Comparison of ENCODE assay signal across 13 cellular contexts in the genomic region with DNA sequence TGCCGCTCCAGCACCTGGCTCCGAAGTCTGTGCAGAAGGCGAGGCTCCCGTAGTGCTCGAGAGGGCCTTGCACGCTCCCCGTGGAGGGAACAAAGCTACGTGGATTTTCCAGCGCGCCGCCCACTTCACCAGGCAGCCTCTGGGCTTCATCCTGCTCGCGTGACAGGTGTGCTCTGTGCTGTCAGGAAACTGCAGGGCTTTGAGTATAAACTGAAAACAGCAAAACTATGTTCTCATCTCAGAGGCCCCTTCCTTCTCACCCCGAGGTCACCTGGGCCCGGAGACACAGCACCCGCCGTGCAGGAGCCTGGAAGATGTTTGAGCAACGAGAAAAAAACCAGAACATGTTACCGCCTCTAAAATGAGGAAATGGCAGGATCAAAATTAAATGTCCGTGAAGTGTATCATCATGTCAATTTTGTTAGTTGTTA. TPM values are rescaled to one million over a fixed set of nuclear protein-coding genes. Genes with fewer than 3 reads are reported as not detected.
DNase-seq lines count a peak whose midpoint lies in the region; ATAC-seq, FAIRE-seq and TF ChIP-seq lines count a peak whose summit lies in the region.
"Had no signal": no experiment of that assay in that cellular context is flagged by ENCODE, and none has a peak within 500 bp of the region (broad histone marks: within the 10 kb centered on the region; RNA-seq: fewer than 3 reads in every experiment).

No MANE protein-coding gene starts in this region.

- H3K36me3 Mint-ChIP-seq in activated T-helper 17 cell treated with anti-CD3 and anti-CD28 coated beads, Interleukin-2, amount 50 U/mL, for 72 hours (ENCODE audit: low read depth), result peaks cover 7% of the 10 kb centered on the region
- H3K36me3 Mint-ChIP-seq in mesothelial cell of epicardium, result peaks cover 12% of the 10 kb centered on the region

- no peaks in the 10 kb centered on the region for H3K9me3 ChIP-seq in BE2C
- H3K9me3 ChIP-seq: ovary, SJSA1, transverse colon had no signal

- peak overlapping the region; percentile 69 for H3K4me3 ChIP-seq in BE2C (ENCODE audit: low read depth, low read length)

- no peak for TF ChIP-seq POLR2A in GM12892 (IDR thresholded peaks at IDR 0.05; ENCODE audit: low read depth, low read length)

- H3K27me3 ChIP-seq in BE2C, result no peaks in the 10 kb centered on the region
- H3K27me3 ChIP-seq: ovary, SJSA1, transverse colon had no signal

- peak overlapping the region; percentile 41 for H3K4me3 Mint-ChIP-seq in activated T-helper 17 cell treated with anti-CD3 and anti-CD28 coated beads, Interleukin-2, amount 50 U/mL, for 72 hours
- H3K4me3 Mint-ChIP-seq in mesothelial cell of epicardium, result peak overlapping the region; percentile 87

- peaks cover 7% of the 10 kb centered on the region for H3K4me1 ChIP-seq in BE2C

- FAIRE-seq in GM12892 (lab: Jason Lieb, UNC), result peak; percentile 61
- FAIRE-seq: GM18507 had no signal

- H3K27me3 Mint-ChIP-seq in activated T-helper 17 cell treated with anti-CD3 and anti-CD28 coated beads, Interleukin-2, amount 50 U/mL, for 72 hours, result no peaks in the 10 kb centered on the region
- no peaks in the 10 kb centered on the region for H3K27me3 Mint-ChIP-seq in mesothelial cell of epicardium (ENCODE audit: low read depth)

- no peaks in the 10 kb centered on the region for H3K9me3 Mint-ChIP-seq in activated T-helper 17 cell treated with anti-CD3 and anti-CD28 coated beads, Interleukin-2, amount 50 U/mL, for 72 hours
- H3K9me3 Mint-ChIP-seq in mesothelial cell of epicardium, result peaks cover 5% of the 10 kb centered on the region

- H3K36me3 ChIP-seq in BE2C, result peaks cover 17% of the 10 kb centered on the region
- H3K36me3 ChIP-seq: ovary, transverse colon had no signal

- no peak for ATAC-seq in activated T-helper 17 cell treated with anti-CD3 and anti-CD28 coated beads, Interleukin-2, amount 50 U/mL, for 72 hours (replicated peaks)
- no peak for ATAC-seq in GM21390 (IDR thresholded peaks at IDR 0.05; ENCODE audit: unreplicated experiment)

- H3K4me1 Mint-ChIP-seq in activated T-helper 17 cell treated with anti-CD3 and anti-CD28 coated beads, Interleukin-2, amount 50 U/mL, for 72 hours, result peaks cover 5% of the 10 kb centered on the region
- H3K4me1 Mint-ChIP-seq in mesothelial cell of epicardium, result peaks cover 19% of the 10 kb centered on the region

- TF ChIP-seq CTCF in BE2C (IDR thresholded peaks at IDR 0.05; ENCODE audit: low read depth, low read length), result no peak
- TF ChIP-seq CTCF in mesothelial cell of epicardium (IDR thresholded peaks at IDR 0.05; ENCODE audit: unreplicated experiment), result no peak

- DNase-seq in BE2C (no peak), GM12892 (ENCODE audit: insufficient read length) (no peak), mesothelial cell of epicardium (ENCODE audit: low spot score in 2 of 2, unreplicated experiment in 2 of 2) (no peak), T-helper 9 cell (no peak), middle frontal gyrus (ENCODE audit: extremely low spot score, low spot score) (no peak), Ammon's horn (ENCODE audit: low spot score) (no peak)
- DNase-seq: cortex of kidney, transverse colon had no signal

- no peak overlapping the region for H3K27ac Mint-ChIP-seq in activated T-helper 17 cell treated with anti-CD3 and anti-CD28 coated beads, Interleukin-2, amount 50 U/mL, for 72 hours
- H3K27ac Mint-ChIP-seq in mesothelial cell of epicardium, result peak overlapping the region; percentile 69

RNA-seq across cellular contexts. Expression of gene GPR146, which starts 17.6 kb away (rescaled TPM):
- polyA plus RNA-seq in BE2C (2012; ENCODE audit: insufficient read depth, insufficient read length, low read depth), result 41.4 TPM
- polyA plus RNA-seq in GM12892 (2012; ENCODE audit: missing spikeins), result 4.1 TPM
- total RNA-seq in activated T-helper 17 cell treated with anti-CD3 and anti-CD28 coated beads, Interleukin-2, amount 50 U/mL, for 72 hours, result 10 to 100 TPM in 1 of 2 donors, 1 to 10 TPM in 1; 2.0 to 14.9 TPM
- 1.0 to 1.6 TPM (median 1.0 TPM) in 3 replicates for total RNA-seq in mesothelial cell of epicardium

RNA-seq across cellular contexts. Expression of gene CYP2W1, which starts 43.8 kb away (rescaled TPM):
- polyA plus RNA-seq in BE2C (2012; ENCODE audit: insufficient read depth, insufficient read length, low read depth), result 0.19 TPM
- not detected for polyA plus RNA-seq in GM12892 (2012; ENCODE audit: missing spikeins)
- not detected for total RNA-seq in activated T-helper 17 cell treated with anti-CD3 and anti-CD28 coated beads, Interleukin-2, amount 50 U/mL, for 72 hours
- 5.6 to 6.2 TPM (median 5.8 TPM) in 3 replicates for total RNA-seq in mesothelial cell of epicardium
- total RNA-seq: SJSA1 had no signal

RNA-seq across cellular contexts. Expression of gene COX19, which starts 51.4 kb away (rescaled TPM):
- polyA plus RNA-seq in BE2C (2012; ENCODE audit: insufficient read depth, insufficient read length, low read depth), result 18.8 TPM
- 10.9 TPM for polyA plus RNA-seq in GM12892 (2012; ENCODE audit: missing spikeins)
- 10 to 100 TPM; 13.7 to 20.8 TPM for total RNA-seq in activated T-helper 17 cell treated with anti-CD3 and anti-CD28 coated beads, Interleukin-2, amount 50 U/mL, for 72 hours
- total RNA-seq in mesothelial cell of epicardium, result 19.2 to 22.0 TPM (median 20.2 TPM) in 3 replicates
